Comparison of ENCODE assay signal across 1 cellular context in genomic region chr1:32447469-32448185, GRCh38.
TF ChIP-seq lines count a peak whose summit lies in the region.

No MANE protein-coding gene starts in this region.

TF ChIP-seq in HEK293, 187 proteins besides CTCF, POLR2A, EP300 and RAD21 (continued from another document):
- TF ChIP-seq BCL6B (tag by site-specific recombination; IDR thresholded peaks at IDR 0.05): no peak
- no peak for TF ChIP-seq ZNF677 (tag by site-specific recombination; IDR thresholded peaks at IDR 0.05)
- TF ChIP-seq ZNF792 (tag by site-specific recombination; IDR thresholded peaks at IDR 0.05): no peak
- no peak for TF ChIP-seq ZNF830 (tag by site-specific recombination; IDR thresholded peaks at IDR 0.05; ENCODE audit: low read depth)
- TF ChIP-seq SCRT1 (tag by site-specific recombination; IDR thresholded peaks at IDR 0.05; ENCODE audit: borderline replicate concordance): no peak
- no peak for TF ChIP-seq ZEB2 (tag by site-specific recombination; IDR thresholded peaks at IDR 0.05)
- TF ChIP-seq ZNF639 (tag by site-specific recombination; IDR thresholded peaks at IDR 0.05): no peak
- TF ChIP-seq ZNF114 (tag by site-specific recombination; IDR thresholded peaks at IDR 0.05): no peak
- 0 out of 2 replicates have a peak, but pooled peaks have one; percentile 17 for TF ChIP-seq EGR2 (tag by site-specific recombination; IDR thresholded peaks at IDR 0.05; ENCODE audit: low read depth)
- 0 out of 2 replicates have a peak, but pooled peaks have one; percentile 6 for TF ChIP-seq GLIS1 (tag by site-specific recombination; IDR thresholded peaks at IDR 0.05)
- no peak for TF ChIP-seq ZSCAN4 (tag by site-specific recombination; IDR thresholded peaks at IDR 0.05)
- TF ChIP-seq ZNF391 (tag by site-specific recombination; IDR thresholded peaks at IDR 0.05; ENCODE audit: borderline replicate concordance, low read depth): no peak
- TF ChIP-seq INSM2 (tag by site-specific recombination; IDR thresholded peaks at IDR 0.05): no peak
- TF ChIP-seq OVOL3 (tag by site-specific recombination; IDR thresholded peaks at IDR 0.05): no peak
- no peak for TF ChIP-seq ZNF16 (tag by site-specific recombination; IDR thresholded peaks at IDR 0.05; ENCODE audit: low read depth)
- TF ChIP-seq ZNF121 (tag by site-specific recombination; IDR thresholded peaks at IDR 0.05): no peak
- TF ChIP-seq ZNF514 (tag by site-specific recombination; IDR thresholded peaks at IDR 0.05): no peak
- peak; percentile 40; the same call in 1 of the 2 replicates for TF ChIP-seq ZNF366 (tag by site-specific recombination; conservative IDR thresholded peaks at IDR 0.05)
- TF ChIP-seq ZNF221 (tag by site-specific recombination; IDR thresholded peaks at IDR 0.05; ENCODE audit: borderline replicate concordance): no peak
